11 cellular contexts compared by ENCODE assay signal in genomic region chrY:7310482-7311269, GRCh38.
DNase-seq lines count a peak whose midpoint lies in the region; ATAC-seq and FAIRE-seq lines count a peak whose summit lies in the region.
"Had no signal": no experiment of that assay in that cellular context is flagged by ENCODE, and none has a peak within 500 bp of the region (broad histone marks: within the 10 kb centered on the region; RNA-seq: fewer than 3 reads in every experiment).

No MANE protein-coding gene starts in this region.

- no peak overlapping the region for H3K27ac ChIP-seq in CD8-positive, alpha-beta memory T cell (ENCODE audit: low read depth, low read length)
- no peak overlapping the region for H3K27ac ChIP-seq in small intestine (ENCODE audit: low read depth in 1 of 2, low read length in 1 of 2)
- H3K27ac ChIP-seq: left lung, prostate gland had no signal

- H3K9me3 Mint-ChIP-seq in CD8-positive, alpha-beta memory T cell = no peaks in the 10 kb centered on the region

- peak overlapping the region in 2 of 8 donors; percentile 66 to 77 for H3K27ac Mint-ChIP-seq in CD8-positive, alpha-beta memory T cell

- no peak for ATAC-seq in GM19463 (IDR thresholded peaks at IDR 0.05; ENCODE audit: unreplicated experiment)
- ATAC-seq: left lung had no signal

- H3K36me3 ChIP-seq in CD8-positive, alpha-beta memory T cell (ENCODE audit: insufficient read depth, low read length) = peaks cover 9% of the 10 kb centered on the region
- H3K36me3 ChIP-seq in small intestine (ENCODE audit: control insufficient read depth in 2 of 2, insufficient read depth in 2 of 2, low read length in 2 of 2) = no peaks in the 10 kb centered on the region
- H3K36me3 ChIP-seq: prostate gland had no signal

- 77 to 95% methylated on average over 6 of the region's 6 CpGs; no CpG with 5 or more reads in 1 of the 3 donors for WGBS in small intestine, 3 donors

- no peaks in the 10 kb centered on the region for H3K27me3 Mint-ChIP-seq in CD8-positive, alpha-beta memory T cell

- peak in 3 of 5 donors; percentile 34 to 78 (median 46) for DNase-seq in CD8-positive, alpha-beta memory T cell
- peak; percentile 44 for DNase-seq in LHCN-M2 (ENCODE audit: low read depth)
- DNase-seq in activated effector memory CD4-positive, alpha-beta T cell treated with anti-CD3 and anti-CD28 coated beads, Interleukin-2, amount 50 U/mL, for 16 hours = peak; percentile 86
- DNase-seq in small intestine = peak; percentile 15
- no peak for DNase-seq in NCI-H1105 (lab: John Stamatoyannopoulos, UW)
- DNase-seq in DMS153 (lab: John Stamatoyannopoulos, UW) = no peak
- DNase-seq in NCI-H82 treated with DMSO at 0.1 percent for 48 hours (lab: John Stamatoyannopoulos, UW; ENCODE audit: unreplicated experiment) = no peak
- DNase-seq: Karpas-422, left lung had no signal

- H3K4me3 Mint-ChIP-seq in CD8-positive, alpha-beta memory T cell = peak overlapping the region in 1 of 7 donors; percentile 27

- no peaks in the 10 kb centered on the region for H3K27me3 ChIP-seq in CD8-positive, alpha-beta memory T cell (ENCODE audit: insufficient read depth, low read length, poor library complexity, severe bottlenecking)
- no peaks in the 10 kb centered on the region for H3K27me3 ChIP-seq in small intestine (ENCODE audit: control insufficient read depth in 2 of 2, insufficient read depth in 2 of 2, low read length in 2 of 2)
- H3K27me3 ChIP-seq: left lung had no signal

- CTCF ChIA-PET in CD8-positive, alpha-beta memory T cell (lab: Charles Lee) = interaction anchor here (1.3 kb wide), 1 partner anchor 35 kb away, joined by 4 read pairs; no protein-coding TSS in a partner anchor

- no peak for FAIRE-seq in small intestine (lab: Jason Lieb, UNC)

- POLR2A ChIA-PET in CD8-positive, alpha-beta memory T cell (lab: Charles Lee) = no interaction called here

- H3K4me1 ChIP-seq in CD8-positive, alpha-beta memory T cell (ENCODE audit: insufficient read depth, low read length) = peaks cover 18% of the 10 kb centered on the region
- H3K4me1 ChIP-seq in small intestine (ENCODE audit: control insufficient read depth in 2 of 2, insufficient read depth in 1 of 2, low read depth in 1 of 2, low read length in 1 of 2) = no peaks in the 10 kb centered on the region
- H3K4me1 ChIP-seq: left lung, prostate gland had no signal

- H3K4me1 Mint-ChIP-seq in CD8-positive, alpha-beta memory T cell = peaks cover 0 to 66% (median 0%) of the 10 kb centered on the region in 3 donors

- H3K9me3 ChIP-seq in CD8-positive, alpha-beta memory T cell (ENCODE audit: low read length) = no peaks in the 10 kb centered on the region
- no peaks in the 10 kb centered on the region for H3K9me3 ChIP-seq in small intestine (ENCODE audit: control insufficient read depth, low read depth)
- H3K9me3 ChIP-seq: left lung, prostate gland had no signal

- H3K4me3 ChIP-seq in CD8-positive, alpha-beta memory T cell (ENCODE audit: low read length) = no peak overlapping the region
- H3K4me3 ChIP-seq in small intestine (ENCODE audit: low read depth in 1 of 2, low read length in 2 of 2) = no peak overlapping the region
- H3K4me3 ChIP-seq: left lung, prostate gland had no signal

- H3K36me3 Mint-ChIP-seq in CD8-positive, alpha-beta memory T cell = peaks cover 0 to 75% (median 0%) of the 10 kb centered on the region in 3 donors

Comparison
In these comparisons a context has a peak if more than half of its experiments do, and no peak if none do; other contexts are left out.
1. DNase-seq: peak in CD8-positive, alpha-beta memory T cell (3 of 5), LHCN-M2 (single experiment), activated effector memory CD4-positive, alpha-beta T cell treated with anti-CD3 and anti-CD28 coated beads, Interleukin-2, amount 50 U/mL, for 16 hours (single experiment) and small intestine (single experiment); none in NCI-H1105 (single experiment), DMS153 (single experiment) and NCI-H82 treated with DMSO at 0.1 percent for 48 hours (single experiment).